In genomic region chr2:86297382-86298147, GRCh38 we compare ENCODE assay signal across 9 cellular contexts.
A peak's percentile ranks its signal among the peaks of the same experiment; 100 is the strongest.
DNase-seq lines count a peak whose midpoint lies in the region; ATAC-seq and TF ChIP-seq lines count a peak whose summit lies in the region.
"Had no signal": no experiment of that assay in that cellular context is flagged by ENCODE, and none has a peak within 500 bp of the region (broad histone marks: within the 10 kb centered on the region; RNA-seq: fewer than 3 reads in every experiment).

No MANE protein-coding gene starts in this region.

- peak; percentile 14 for DNase-seq in NCI-H146 (lab: John Stamatoyannopoulos, UW)
- no peak for DNase-seq in NCI-H146 treated with DMSO at 0.1 percent for 48 hours (lab: John Stamatoyannopoulos, UW; ENCODE audit: unreplicated experiment)
- peak; percentile 43 for DNase-seq in NCI-H82 (lab: John Stamatoyannopoulos, UW)
- DNase-seq in epithelial cell of esophagus (ENCODE audit: low read depth): peak; percentile 25
- no peak for DNase-seq in retinal pigment epithelial cell (ENCODE audit: low read depth)
- no peak for DNase-seq in NCI-H1048 (lab: John Stamatoyannopoulos, UW)
- DNase-seq: pancreas had no signal

- TF ChIP-seq CTCF in epithelial cell of esophagus (IDR thresholded peaks at IDR 0.05; ENCODE audit: insufficient read depth, low read depth, low read length, missing control alignments): no peak
- TF ChIP-seq CTCF in retinal pigment epithelial cell (conservative IDR thresholded peaks at IDR 0.05; ENCODE audit: low read depth, low read length): peak; percentile 17

- H3K4me3 ChIP-seq in epithelial cell of esophagus (ENCODE audit: low read length) (no peak overlapping the region), retinal pigment epithelial cell (ENCODE audit: low read length) (no peak overlapping the region)
- H3K4me3 ChIP-seq: pancreas had no signal

- no peak for ATAC-seq in GM21423 (IDR thresholded peaks at IDR 0.05; ENCODE audit: unreplicated experiment)
- no peak for ATAC-seq in GM18870 (IDR thresholded peaks at IDR 0.05; ENCODE audit: unreplicated experiment)

Comparison
In these comparisons a context has a peak if more than half of its experiments do, and no peak if none do; other contexts are left out.
1. DNase-seq: peak in NCI-H146 (single experiment), NCI-H82 (single experiment) and epithelial cell of esophagus (single experiment); none in NCI-H146 treated with DMSO at 0.1 percent for 48 hours (single experiment), retinal pigment epithelial cell (single experiment) and NCI-H1048 (single experiment).